Comparison of ENCODE assay signal across 1 cellular context in genomic region chr11:123209591-123209990, GRCh38.
TF ChIP-seq lines count a peak whose summit lies in the region.

No MANE protein-coding gene starts in this region.

TF ChIP-seq in GM12878, 131 proteins besides CTCF, POLR2A, EP300 and RAD21:
- TF ChIP-seq TBL1XR1 (IDR thresholded peaks at IDR 0.05; ENCODE audit: low read depth, low read length) (no peak), RUNX3 (IDR thresholded peaks at IDR 0.05; ENCODE audit: low read length) (peak; percentile 26; the same call in 1 of the 2 replicates), WRNIP1 (IDR thresholded peaks at IDR 0.05; ENCODE audit: borderline replicate concordance, low read depth, low read length) (no peak), ZZZ3 (IDR thresholded peaks at IDR 0.05; ENCODE audit: control insufficient read depth, insufficient read length, low read depth) (no peak), BRCA1 (IDR thresholded peaks at IDR 0.05; ENCODE audit: low read depth, low read length) (no peak), IKZF1 (conservative IDR thresholded peaks at IDR 0.05) (no peak), ZNF687 (IDR thresholded peaks at IDR 0.05) (no peak), E2F4 (IDR thresholded peaks at IDR 0.05; ENCODE audit: low read depth, low read length) (no peak), IRF4 (IDR thresholded peaks at IDR 0.05; ENCODE audit: low read depth, low read length) (peak; percentile 35; the same call in 1 of the 2 replicates), TAF1 (IDR thresholded peaks at IDR 0.05; ENCODE audit: borderline replicate concordance, low read depth, low read length) (no peak), POLR2AphosphoS5 (IDR thresholded peaks at IDR 0.05; ENCODE audit: low read length) (no peak), DPF2 (IDR thresholded peaks at IDR 0.05) (no peak), ZSCAN29 (IDR thresholded peaks at IDR 0.05) (no peak), TARDBP (IDR thresholded peaks at IDR 0.05; ENCODE audit: borderline replicate concordance) (no peak), HDAC2 (IDR thresholded peaks at IDR 0.05) (no peak)
